In the genomic region with DNA sequence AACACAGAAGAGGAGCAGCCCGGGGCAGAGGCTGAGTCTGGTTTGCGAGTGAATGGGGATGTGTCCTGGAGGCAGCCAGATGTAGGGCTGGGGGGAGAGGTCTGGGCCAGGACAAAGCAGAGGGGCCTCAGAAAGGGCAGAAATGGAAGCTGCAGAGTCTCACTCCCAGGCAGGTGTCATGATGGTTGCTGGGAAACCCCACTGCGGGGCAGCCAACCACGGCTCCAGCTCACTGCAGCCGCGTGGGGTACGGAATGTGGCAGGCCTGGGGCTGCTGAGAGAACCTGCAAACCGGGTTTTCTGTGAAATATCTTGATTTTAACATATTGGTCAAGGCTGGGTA, we compare ENCODE assay signal across 1 cellular context.
TF ChIP-seq lines count a peak whose summit lies in the region.

No MANE protein-coding gene starts in this region.

TF ChIP-seq in HepG2, 621 proteins besides CTCF, POLR2A, EP300 and RAD21:
- TF ChIP-seq GATAD1 (CRISPR knock-in tag; IDR thresholded peaks at IDR 0.05) (no peak), EHMT2 (IDR thresholded peaks at IDR 0.05; ENCODE audit: borderline replicate concordance, low read depth, low read length) (no peak), HDAC1 (CRISPR knock-in tag; IDR thresholded peaks at IDR 0.05) (no peak), PHF21A (CRISPR knock-in tag; IDR thresholded peaks at IDR 0.05) (no peak), PCBP2 (optimal IDR thresholded peaks at IDR 0.05; ENCODE audit: low read depth, low read length, poor library complexity, severe bottlenecking) (no peak), ZNF567 (CRISPR knock-in tag; IDR thresholded peaks at IDR 0.05; ENCODE audit: borderline replicate concordance) (no peak), KDM2A (CRISPR knock-in tag; IDR thresholded peaks at IDR 0.05; ENCODE audit: borderline replicate concordance, low read depth) (no peak), ZNF224 (CRISPR knock-in tag; IDR thresholded peaks at IDR 0.05) (no peak), ZNF383 (CRISPR knock-in tag; IDR thresholded peaks at IDR 0.05; ENCODE audit: borderline replicate concordance) (no peak), DNMT1 (CRISPR knock-in tag; IDR thresholded peaks at IDR 0.05) (no peak), SMAD3 (CRISPR knock-in tag; IDR thresholded peaks at IDR 0.05) (no peak), ZNF772 (CRISPR knock-in tag; IDR thresholded peaks at IDR 0.05) (no peak), ZKSCAN8 (CRISPR knock-in tag; IDR thresholded peaks at IDR 0.05; ENCODE audit: borderline replicate concordance) (no peak)
- TF ChIP-seq, protein P1, sequence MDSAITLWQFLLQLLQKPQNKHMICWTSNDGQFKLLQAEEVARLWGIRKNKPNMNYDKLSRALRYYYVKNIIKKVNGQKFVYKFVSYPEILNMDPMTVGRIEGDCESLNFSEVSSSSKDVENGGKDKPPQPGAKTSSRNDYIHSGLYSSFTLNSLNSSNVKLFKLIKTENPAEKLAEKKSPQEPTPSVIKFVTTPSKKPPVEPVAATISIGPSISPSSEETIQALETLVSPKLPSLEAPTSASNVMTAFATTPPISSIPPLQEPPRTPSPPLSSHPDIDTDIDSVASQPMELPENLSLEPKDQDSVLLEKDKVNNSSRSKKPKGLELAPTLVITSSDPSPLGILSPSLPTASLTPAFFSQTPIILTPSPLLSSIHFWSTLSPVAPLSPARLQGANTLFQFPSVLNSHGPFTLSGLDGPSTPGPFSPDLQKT (CRISPR knock-in tag; IDR thresholded peaks at IDR 0.05; ENCODE audit: borderline replicate concordance): no peak
- TF ChIP-seq, protein P2, sequence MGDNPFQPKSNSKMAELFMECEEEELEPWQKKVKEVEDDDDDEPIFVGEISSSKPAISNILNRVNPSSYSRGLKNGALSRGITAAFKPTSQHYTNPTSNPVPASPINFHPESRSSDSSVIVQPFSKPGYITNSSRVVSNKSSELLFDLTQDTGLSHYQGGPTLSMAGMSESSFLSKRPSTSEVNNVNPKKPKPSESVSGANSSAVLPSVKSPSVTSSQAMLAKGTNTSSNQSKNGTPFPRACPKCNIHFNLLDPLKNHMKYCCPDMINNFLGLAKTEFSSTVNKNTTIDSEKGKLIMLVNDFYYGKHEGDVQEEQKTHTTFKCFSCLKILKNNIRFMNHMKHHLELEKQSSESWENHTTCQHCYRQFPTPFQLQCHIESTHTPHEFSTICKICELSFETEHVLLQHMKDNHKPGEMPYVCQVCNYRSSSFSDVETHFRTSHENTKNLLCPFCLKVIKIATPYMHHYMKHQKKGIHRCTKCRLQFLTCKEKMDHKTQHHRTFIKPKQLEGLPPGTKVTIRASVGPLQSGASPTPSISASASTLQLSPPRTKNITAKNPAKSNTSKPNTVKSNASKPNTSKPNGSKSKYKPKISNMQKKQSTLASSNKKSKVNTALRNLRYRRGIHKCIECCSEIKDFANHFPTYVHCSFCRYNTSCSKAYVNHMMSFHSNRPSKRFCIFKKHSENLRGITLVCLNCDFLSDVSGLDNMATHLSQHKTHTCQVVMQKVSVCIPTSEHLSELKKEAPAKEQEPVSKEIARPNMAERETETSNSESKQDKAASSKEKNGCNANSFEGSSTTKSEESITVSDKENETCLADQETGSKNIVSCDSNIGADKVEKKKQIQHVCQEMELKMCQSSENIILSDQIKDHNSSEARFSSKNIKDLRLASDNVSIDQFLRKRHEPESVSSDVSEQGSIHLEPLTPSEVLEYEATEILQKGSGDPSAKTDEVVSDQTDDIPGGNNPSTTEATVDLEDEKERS (CRISPR knock-in tag; IDR thresholded peaks at IDR 0.05): no peak
- TF ChIP-seq, protein P3, sequence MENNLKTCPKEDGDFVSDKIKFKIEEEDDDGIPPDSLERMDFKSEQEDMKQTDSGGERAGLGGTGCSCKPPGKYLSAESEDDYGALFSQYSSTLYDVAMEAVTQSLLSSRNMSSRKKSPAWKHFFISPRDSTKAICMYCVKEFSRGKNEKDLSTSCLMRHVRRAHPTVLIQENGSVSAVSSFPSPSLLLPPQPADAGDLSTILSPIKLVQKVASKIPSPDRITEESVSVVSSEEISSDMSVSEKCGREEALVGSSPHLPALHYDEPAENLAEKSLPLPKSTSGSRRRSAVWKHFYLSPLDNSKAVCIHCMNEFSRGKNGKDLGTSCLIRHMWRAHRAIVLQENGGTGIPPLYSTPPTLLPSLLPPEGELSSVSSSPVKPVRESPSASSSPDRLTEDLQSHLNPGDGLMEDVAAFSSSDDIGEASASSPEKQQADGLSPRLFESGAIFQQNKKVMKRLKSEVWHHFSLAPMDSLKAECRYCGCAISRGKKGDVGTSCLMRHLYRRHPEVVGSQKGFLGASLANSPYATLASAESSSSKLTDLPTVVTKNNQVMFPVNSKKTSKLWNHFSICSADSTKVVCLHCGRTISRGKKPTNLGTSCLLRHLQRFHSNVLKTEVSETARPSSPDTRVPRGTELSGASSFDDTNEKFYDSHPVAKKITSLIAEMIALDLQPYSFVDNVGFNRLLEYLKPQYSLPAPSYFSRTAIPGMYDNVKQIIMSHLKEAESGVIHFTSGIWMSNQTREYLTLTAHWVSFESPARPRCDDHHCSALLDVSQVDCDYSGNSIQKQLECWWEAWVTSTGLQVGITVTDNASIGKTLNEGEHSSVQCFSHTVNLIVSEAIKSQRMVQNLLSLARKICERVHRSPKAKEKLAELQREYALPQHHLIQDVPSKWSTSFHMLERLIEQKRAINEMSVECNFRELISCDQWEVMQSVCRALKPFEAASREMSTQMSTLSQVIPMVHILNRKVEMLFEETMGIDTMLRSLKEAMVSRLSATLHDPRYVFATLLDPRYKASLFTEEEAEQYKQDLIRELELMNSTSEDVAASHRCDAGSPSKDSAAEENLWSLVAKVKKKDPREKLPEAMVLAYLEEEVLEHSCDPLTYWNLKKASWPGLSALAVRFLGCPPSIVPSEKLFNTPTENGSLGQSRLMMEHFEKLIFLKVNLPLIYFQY (CRISPR knock-in tag; IDR thresholded peaks at IDR 0.05; ENCODE audit: borderline replicate concordance): no peak
